In the genomic region with DNA sequence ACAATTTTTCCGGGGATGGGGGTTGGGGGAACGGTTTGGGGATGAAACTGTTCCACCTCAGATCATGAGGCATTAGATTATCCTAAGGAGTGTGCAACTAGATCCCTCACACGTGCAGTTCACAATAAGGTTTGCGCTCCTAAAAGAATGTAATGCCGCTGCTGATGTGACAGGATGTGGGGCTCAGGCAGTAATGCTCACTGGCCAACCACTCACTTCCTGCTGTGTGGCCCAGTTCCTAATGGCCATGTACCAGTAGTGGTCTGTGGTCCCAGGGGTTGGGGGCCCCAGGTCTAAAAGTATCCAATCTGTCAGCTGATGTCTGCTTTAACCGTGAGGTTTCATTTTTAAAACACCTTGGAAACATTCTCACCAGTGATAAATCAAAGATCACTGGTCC, we compare ENCODE assay signal across 1 cellular context.
TF ChIP-seq lines count a peak whose summit lies in the region.

No MANE protein-coding gene starts in this region.

TF ChIP-seq in GM12878, 131 proteins besides CTCF, POLR2A, EP300 and RAD21 (continued from another document and continues in another):
- TF ChIP-seq ZNF384 (IDR thresholded peaks at IDR 0.05; ENCODE audit: borderline replicate concordance, low read depth, low read length), result no peak
- no peak for TF ChIP-seq CHD2 (IDR thresholded peaks at IDR 0.05; ENCODE audit: borderline replicate concordance, low read depth, low read length)
- TF ChIP-seq BCL11A (IDR thresholded peaks at IDR 0.05; ENCODE audit: low read depth, low read length), result 0 out of 2 replicates have a peak, but pooled peaks have one; percentile 16
- TF ChIP-seq FOXM1 (IDR thresholded peaks at IDR 0.05; ENCODE audit: low read depth, low read length), result no peak
- peak; percentile 53 to 75; a peak in 2 of 4 replicates for TF ChIP-seq BHLHE40 (IDR thresholded peaks at IDR 0.05; ENCODE audit: borderline replicate concordance in 1 of 2, low read depth in 2 of 2, low read length in 1 of 2)
- TF ChIP-seq CREB1 (IDR thresholded peaks at IDR 0.05; ENCODE audit: low read depth), result no peak
- TF ChIP-seq NR2C2 (IDR thresholded peaks at IDR 0.05; ENCODE audit: borderline replicate concordance, control insufficient read depth, insufficient read length, low read depth), result no peak
- TF ChIP-seq, protein P1, sequence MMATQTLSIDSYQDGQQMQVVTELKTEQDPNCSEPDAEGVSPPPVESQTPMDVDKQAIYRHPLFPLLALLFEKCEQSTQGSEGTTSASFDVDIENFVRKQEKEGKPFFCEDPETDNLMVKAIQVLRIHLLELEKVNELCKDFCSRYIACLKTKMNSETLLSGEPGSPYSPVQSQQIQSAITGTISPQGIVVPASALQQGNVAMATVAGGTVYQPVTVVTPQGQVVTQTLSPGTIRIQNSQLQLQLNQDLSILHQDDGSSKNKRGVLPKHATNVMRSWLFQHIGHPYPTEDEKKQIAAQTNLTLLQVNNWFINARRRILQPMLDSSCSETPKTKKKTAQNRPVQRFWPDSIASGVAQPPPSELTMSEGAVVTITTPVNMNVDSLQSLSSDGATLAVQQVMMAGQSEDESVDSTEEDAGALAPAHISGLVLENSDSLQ (IDR thresholded peaks at IDR 0.05), result peak; percentile 73
- TF ChIP-seq, protein P2, sequence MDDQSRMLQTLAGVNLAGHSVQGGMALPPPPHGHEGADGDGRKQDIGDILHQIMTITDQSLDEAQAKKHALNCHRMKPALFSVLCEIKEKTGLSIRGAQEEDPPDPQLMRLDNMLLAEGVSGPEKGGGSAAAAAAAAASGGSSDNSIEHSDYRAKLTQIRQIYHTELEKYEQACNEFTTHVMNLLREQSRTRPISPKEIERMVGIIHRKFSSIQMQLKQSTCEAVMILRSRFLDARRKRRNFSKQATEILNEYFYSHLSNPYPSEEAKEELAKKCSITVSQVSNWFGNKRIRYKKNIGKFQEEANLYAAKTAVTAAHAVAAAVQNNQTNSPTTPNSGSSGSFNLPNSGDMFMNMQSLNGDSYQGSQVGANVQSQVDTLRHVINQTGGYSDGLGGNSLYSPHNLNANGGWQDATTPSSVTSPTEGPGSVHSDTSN (IDR thresholded peaks at IDR 0.05; ENCODE audit: insufficient replicate concordance, low read depth, low read length), result no peak
- TF ChIP-seq, protein P3, sequence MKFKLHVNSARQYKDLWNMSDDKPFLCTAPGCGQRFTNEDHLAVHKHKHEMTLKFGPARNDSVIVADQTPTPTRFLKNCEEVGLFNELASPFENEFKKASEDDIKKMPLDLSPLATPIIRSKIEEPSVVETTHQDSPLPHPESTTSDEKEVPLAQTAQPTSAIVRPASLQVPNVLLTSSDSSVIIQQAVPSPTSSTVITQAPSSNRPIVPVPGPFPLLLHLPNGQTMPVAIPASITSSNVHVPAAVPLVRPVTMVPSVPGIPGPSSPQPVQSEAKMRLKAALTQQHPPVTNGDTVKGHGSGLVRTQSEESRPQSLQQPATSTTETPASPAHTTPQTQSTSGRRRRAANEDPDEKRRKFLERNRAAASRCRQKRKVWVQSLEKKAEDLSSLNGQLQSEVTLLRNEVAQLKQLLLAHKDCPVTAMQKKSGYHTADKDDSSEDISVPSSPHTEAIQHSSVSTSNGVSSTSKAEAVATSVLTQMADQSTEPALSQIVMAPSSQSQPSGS (IDR thresholded peaks at IDR 0.05; ENCODE audit: low read length), result no peak
- 0 out of 2 replicates have a peak, but pooled peaks have one; percentile 14 for TF ChIP-seq DPF2 (IDR thresholded peaks at IDR 0.05)
- TF ChIP-seq STAT1 (conservative IDR thresholded peaks at IDR 0.05), result no peak
- TF ChIP-seq MEF2A (IDR thresholded peaks at IDR 0.05; ENCODE audit: insufficient read depth, low read depth, low read length), result no peak
- no peak for TF ChIP-seq GATAD2B (conservative IDR thresholded peaks at IDR 0.05; ENCODE audit: low read depth)
- TF ChIP-seq BRCA1 (IDR thresholded peaks at IDR 0.05; ENCODE audit: low read depth, low read length), result no peak
- no peak for TF ChIP-seq SIX5 (IDR thresholded peaks at IDR 0.05; ENCODE audit: low read depth, low read length, severe bottlenecking)
- TF ChIP-seq ETV6 (conservative IDR thresholded peaks at IDR 0.05 in 1 of 2, IDR thresholded peaks at IDR 0.05 in 1 of 2; ENCODE audit: borderline replicate concordance in 1 of 2, low read depth in 1 of 2), result no peak
- TF ChIP-seq, protein P4, sequence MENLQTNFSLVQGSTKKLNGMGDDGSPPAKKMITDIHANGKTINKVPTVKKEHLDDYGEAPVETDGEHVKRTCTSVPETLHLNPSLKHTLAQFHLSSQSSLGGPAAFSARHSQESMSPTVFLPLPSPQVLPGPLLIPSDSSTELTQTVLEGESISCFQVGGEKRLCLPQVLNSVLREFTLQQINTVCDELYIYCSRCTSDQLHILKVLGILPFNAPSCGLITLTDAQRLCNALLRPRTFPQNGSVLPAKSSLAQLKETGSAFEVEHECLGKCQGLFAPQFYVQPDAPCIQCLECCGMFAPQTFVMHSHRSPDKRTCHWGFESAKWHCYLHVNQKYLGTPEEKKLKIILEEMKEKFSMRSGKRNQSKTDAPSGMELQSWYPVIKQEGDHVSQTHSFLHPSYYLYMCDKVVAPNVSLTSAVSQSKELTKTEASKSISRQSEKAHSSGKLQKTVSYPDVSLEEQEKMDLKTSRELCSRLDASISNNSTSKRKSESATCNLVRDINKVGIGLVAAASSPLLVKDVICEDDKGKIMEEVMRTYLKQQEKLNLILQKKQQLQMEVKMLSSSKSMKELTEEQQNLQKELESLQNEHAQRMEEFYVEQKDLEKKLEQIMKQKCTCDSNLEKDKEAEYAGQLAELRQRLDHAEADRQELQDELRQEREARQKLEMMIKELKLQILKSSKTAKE (IDR thresholded peaks at IDR 0.05; ENCODE audit: low read depth, poor library complexity, severe bottlenecking), result no peak
- TF ChIP-seq SMAD1 (IDR thresholded peaks at IDR 0.05; ENCODE audit: low read depth, partially characterized antibody), result no peak
- no peak for TF ChIP-seq NRF1 (conservative IDR thresholded peaks at IDR 0.05; ENCODE audit: low read depth, low read length)
- TF ChIP-seq, protein P5, sequence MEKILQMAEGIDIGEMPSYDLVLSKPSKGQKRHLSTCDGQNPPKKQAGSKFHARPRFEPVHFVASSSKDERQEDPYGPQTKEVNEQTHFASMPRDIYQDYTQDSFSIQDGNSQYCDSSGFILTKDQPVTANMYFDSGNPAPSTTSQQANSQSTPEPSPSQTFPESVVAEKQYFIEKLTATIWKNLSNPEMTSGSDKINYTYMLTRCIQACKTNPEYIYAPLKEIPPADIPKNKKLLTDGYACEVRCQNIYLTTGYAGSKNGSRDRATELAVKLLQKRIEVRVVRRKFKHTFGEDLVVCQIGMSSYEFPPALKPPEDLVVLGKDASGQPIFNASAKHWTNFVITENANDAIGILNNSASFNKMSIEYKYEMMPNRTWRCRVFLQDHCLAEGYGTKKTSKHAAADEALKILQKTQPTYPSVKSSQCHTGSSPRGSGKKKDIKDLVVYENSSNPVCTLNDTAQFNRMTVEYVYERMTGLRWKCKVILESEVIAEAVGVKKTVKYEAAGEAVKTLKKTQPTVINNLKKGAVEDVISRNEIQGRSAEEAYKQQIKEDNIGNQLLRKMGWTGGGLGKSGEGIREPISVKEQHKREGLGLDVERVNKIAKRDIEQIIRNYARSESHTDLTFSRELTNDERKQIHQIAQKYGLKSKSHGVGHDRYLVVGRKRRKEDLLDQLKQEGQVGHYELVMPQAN (conservative IDR thresholded peaks at IDR 0.05), result no peak
- no peak for TF ChIP-seq EGR1 (IDR thresholded peaks at IDR 0.05; ENCODE audit: borderline replicate concordance in 1 of 2, low read depth in 2 of 2, low read length in 2 of 2)
- TF ChIP-seq PAX5 (IDR thresholded peaks at IDR 0.05; ENCODE audit: borderline replicate concordance, low read depth, low read length), result 0 out of 2 replicates have a peak, but pooled peaks have one; percentile 19
- no peak for TF ChIP-seq ATF7 (IDR thresholded peaks at IDR 0.05; ENCODE audit: low read depth)
- TF ChIP-seq IKZF2 (IDR thresholded peaks at IDR 0.05), result peak; percentile 31 to 33; a peak in 1 of 4 replicates
- TF ChIP-seq BMI1 (IDR thresholded peaks at IDR 0.05; ENCODE audit: borderline replicate concordance), result no peak
- TF ChIP-seq, protein P6, sequence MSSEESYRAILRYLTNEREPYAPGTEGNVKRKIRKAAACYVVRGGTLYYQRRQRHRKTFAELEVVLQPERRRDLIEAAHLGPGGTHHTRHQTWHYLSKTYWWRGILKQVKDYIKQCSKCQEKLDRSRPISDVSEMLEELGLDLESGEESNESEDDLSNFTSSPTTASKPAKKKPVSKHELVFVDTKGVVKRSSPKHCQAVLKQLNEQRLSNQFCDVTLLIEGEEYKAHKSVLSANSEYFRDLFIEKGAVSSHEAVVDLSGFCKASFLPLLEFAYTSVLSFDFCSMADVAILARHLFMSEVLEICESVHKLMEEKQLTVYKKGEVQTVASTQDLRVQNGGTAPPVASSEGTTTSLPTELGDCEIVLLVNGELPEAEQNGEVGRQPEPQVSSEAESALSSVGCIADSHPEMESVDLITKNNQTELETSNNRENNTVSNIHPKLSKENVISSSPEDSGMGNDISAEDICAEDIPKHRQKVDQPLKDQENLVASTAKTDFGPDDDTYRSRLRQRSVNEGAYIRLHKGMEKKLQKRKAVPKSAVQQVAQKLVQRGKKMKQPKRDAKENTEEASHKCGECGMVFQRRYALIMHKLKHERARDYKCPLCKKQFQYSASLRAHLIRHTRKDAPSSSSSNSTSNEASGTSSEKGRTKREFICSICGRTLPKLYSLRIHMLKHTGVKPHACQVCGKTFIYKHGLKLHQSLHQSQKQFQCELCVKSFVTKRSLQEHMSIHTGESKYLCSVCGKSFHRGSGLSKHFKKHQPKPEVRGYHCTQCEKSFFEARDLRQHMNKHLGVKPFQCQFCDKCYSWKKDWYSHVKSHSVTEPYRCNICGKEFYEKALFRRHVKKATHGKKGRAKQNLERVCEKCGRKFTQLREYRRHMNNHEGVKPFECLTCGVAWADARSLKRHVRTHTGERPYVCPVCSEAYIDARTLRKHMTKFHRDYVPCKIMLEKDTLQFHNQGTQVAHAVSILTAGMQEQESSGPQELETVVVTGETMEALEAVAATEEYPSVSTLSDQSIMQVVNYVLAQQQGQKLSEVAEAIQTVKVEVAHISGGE (CRISPR knock-in tag; IDR thresholded peaks at IDR 0.05), result no peak
- no peak for TF ChIP-seq MYB (IDR thresholded peaks at IDR 0.05; ENCODE audit: borderline replicate concordance, low read depth, low read length)
- TF ChIP-seq, protein P7, sequence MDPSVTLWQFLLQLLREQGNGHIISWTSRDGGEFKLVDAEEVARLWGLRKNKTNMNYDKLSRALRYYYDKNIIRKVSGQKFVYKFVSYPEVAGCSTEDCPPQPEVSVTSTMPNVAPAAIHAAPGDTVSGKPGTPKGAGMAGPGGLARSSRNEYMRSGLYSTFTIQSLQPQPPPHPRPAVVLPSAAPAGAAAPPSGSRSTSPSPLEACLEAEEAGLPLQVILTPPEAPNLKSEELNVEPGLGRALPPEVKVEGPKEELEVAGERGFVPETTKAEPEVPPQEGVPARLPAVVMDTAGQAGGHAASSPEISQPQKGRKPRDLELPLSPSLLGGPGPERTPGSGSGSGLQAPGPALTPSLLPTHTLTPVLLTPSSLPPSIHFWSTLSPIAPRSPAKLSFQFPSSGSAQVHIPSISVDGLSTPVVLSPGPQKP (IDR thresholded peaks at IDR 0.05; ENCODE audit: low read depth, low read length), result no peak
- TF ChIP-seq TCF12 (IDR thresholded peaks at IDR 0.05; ENCODE audit: low read depth, low read length), result 0 out of 2 replicates have a peak, but pooled peaks have one; percentile 22
- TF ChIP-seq, protein P8, sequence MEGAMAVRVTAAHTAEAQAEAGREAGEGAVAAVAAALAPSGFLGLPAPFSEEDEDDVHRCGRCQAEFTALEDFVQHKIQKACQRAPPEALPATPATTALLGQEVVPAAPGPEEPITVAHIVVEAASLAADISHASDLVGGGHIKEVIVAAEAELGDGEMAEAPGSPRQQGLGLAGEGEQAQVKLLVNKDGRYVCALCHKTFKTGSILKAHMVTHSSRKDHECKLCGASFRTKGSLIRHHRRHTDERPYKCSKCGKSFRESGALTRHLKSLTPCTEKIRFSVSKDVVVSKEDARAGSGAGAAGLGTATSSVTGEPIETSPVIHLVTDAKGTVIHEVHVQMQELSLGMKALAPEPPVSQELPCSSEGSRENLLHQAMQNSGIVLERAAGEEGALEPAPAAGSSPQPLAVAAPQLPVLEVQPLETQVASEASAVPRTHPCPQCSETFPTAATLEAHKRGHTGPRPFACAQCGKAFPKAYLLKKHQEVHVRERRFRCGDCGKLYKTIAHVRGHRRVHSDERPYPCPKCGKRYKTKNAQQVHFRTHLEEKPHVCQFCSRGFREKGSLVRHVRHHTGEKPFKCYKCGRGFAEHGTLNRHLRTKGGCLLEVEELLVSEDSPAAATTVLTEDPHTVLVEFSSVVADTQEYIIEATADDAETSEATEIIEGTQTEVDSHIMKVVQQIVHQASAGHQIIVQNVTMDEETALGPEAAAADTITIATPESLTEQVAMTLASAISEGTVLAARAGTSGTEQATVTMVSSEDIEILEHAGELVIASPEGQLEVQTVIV (IDR thresholded peaks at IDR 0.05; ENCODE audit: borderline replicate concordance, partially characterized antibody), result no peak
- TF ChIP-seq STAT3 (IDR thresholded peaks at IDR 0.05; ENCODE audit: low read depth, low read length), result no peak
- TF ChIP-seq YBX1 (IDR thresholded peaks at IDR 0.05), result no peak
- TF ChIP-seq, protein P9, sequence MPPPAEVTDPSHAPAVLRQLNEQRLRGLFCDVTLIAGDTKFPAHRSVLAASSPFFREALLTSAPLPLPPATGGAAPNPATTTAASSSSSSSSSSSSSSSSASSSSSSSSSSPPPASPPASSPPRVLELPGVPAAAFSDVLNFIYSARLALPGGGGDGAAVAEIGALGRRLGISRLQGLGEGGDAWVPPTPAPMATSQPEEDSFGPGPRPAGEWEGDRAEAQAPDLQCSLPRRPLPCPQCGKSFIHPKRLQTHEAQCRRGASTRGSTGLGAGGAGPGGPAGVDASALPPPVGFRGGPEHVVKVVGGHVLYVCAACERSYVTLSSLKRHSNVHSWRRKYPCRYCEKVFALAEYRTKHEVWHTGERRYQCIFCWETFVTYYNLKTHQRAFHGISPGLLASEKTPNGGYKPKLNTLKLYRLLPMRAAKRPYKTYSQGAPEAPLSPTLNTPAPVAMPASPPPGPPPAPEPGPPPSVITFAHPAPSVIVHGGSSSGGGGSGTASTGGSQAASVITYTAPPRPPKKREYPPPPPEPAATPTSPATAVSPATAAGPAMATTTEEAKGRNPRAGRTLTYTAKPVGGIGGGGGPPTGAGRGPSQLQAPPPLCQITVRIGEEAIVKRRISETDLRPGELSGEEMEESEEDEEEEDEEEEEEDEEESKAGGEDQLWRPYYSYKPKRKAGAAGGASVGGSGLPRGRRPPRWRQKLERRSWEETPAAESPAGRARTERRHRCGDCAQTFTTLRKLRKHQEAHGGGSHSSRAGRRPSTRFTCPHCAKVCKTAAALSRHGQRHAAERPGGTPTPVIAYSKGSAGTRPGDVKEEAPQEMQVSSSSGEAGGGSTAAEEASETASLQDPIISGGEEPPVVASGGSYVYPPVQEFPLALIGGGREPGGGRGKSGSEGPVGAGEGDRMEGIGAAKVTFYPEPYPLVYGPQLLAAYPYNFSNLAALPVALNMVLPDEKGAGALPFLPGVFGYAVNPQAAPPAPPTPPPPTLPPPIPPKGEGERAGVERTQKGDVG (CRISPR knock-in tag; IDR thresholded peaks at IDR 0.05), result no peak
- no peak for TF ChIP-seq IKZF1 (conservative IDR thresholded peaks at IDR 0.05)
